In genomic region chr4:48212165-48212564, GRCh38 we compare ENCODE assay signal across 1 cellular context.
A peak's percentile ranks its signal among the peaks of the same experiment; 100 is the strongest.
TF ChIP-seq lines count a peak whose summit lies in the region.

No MANE protein-coding gene starts in this region.

TF ChIP-seq in GM12878, 131 proteins besides CTCF, POLR2A, EP300 and RAD21 (continued from another document and continues in another):
- TF ChIP-seq EGR1 (IDR thresholded peaks at IDR 0.05; ENCODE audit: borderline replicate concordance in 1 of 2, low read depth in 2 of 2, low read length in 2 of 2) (peak in 1 of 2 experiments; percentile 28; a peak in 1 of 3 replicates), SUPT20H (IDR thresholded peaks at IDR 0.05; ENCODE audit: borderline replicate concordance, control insufficient read depth, low read depth, low read length) (no peak), E2F8 (IDR thresholded peaks at IDR 0.05; ENCODE audit: low read depth, partially characterized antibody) (no peak), PBX3 (IDR thresholded peaks at IDR 0.05; ENCODE audit: insufficient replicate concordance, low read depth, low read length) (no peak), SPI1 (IDR thresholded peaks at IDR 0.05; ENCODE audit: borderline replicate concordance, insufficient read depth, low read depth, low read length) (peak; percentile 84), ATF2 (IDR thresholded peaks at IDR 0.05; ENCODE audit: low read length) (peak; percentile 38), CBFB (IDR thresholded peaks at IDR 0.05; ENCODE audit: low read depth) (peak; percentile 74), DPF2 (IDR thresholded peaks at IDR 0.05) (peak; percentile 71), PRDM15 (CRISPR knock-in tag; IDR thresholded peaks at IDR 0.05) (no peak), BHLHE40 (IDR thresholded peaks at IDR 0.05; ENCODE audit: borderline replicate concordance in 1 of 2, low read depth in 2 of 2, low read length in 1 of 2) (peak in 1 of 2 experiments; percentile 23; a peak in 1 of 4 replicates), MEF2B (IDR thresholded peaks at IDR 0.05; ENCODE audit: partially characterized antibody, poor library complexity, severe bottlenecking) (peak; percentile 31), IKZF2 (IDR thresholded peaks at IDR 0.05) (peak in 1 of 2 experiments; percentile 73; a peak in 2 of 4 replicates), CHD2 (IDR thresholded peaks at IDR 0.05; ENCODE audit: borderline replicate concordance, low read depth, low read length) (peak; percentile 37; the same call in 1 of the 2 replicates), ZNF384 (IDR thresholded peaks at IDR 0.05; ENCODE audit: borderline replicate concordance, low read depth, low read length) (0 out of 2 replicates have a peak, but pooled peaks have one; percentile 43), ATF7 (IDR thresholded peaks at IDR 0.05; ENCODE audit: low read depth) (peak; percentile 53; the same call in 1 of the 2 replicates), BCLAF1 (IDR thresholded peaks at IDR 0.05) (no peak), MYB (IDR thresholded peaks at IDR 0.05; ENCODE audit: borderline replicate concordance, low read depth, low read length) (peak; percentile 47; the same call in 1 of the 2 replicates), SMAD1 (IDR thresholded peaks at IDR 0.05; ENCODE audit: low read depth, partially characterized antibody) (peak; percentile 24), RCOR1 (conservative IDR thresholded peaks at IDR 0.05; ENCODE audit: low read depth, low read length) (0 out of 2 replicates have a peak, but pooled peaks have one; percentile 54), MYC (IDR thresholded peaks at IDR 0.05; ENCODE audit: insufficient read depth, insufficient read length, insufficient replicate concordance, low read length, severe bottlenecking) (no peak), PAX5 (IDR thresholded peaks at IDR 0.05; ENCODE audit: borderline replicate concordance, low read depth, low read length) (peak; percentile 65; the same call in 1 of the 2 replicates), ZNF207 (IDR thresholded peaks at IDR 0.05; ENCODE audit: borderline replicate concordance) (no peak), ZZZ3 (IDR thresholded peaks at IDR 0.05; ENCODE audit: control insufficient read depth, insufficient read length, low read depth) (no peak), ESRRA (IDR thresholded peaks at IDR 0.05; ENCODE audit: low read length) (no peak), IRF4 (IDR thresholded peaks at IDR 0.05; ENCODE audit: low read depth, low read length) (peak; percentile 73; the same call in 1 of the 2 replicates), NFXL1 (IDR thresholded peaks at IDR 0.05; ENCODE audit: borderline replicate concordance) (no peak), NFIC (IDR thresholded peaks at IDR 0.05; ENCODE audit: low read depth, low read length) (peak; percentile 73), TAF1 (IDR thresholded peaks at IDR 0.05; ENCODE audit: borderline replicate concordance, low read depth, low read length) (peak; percentile 48; the same call in 1 of the 2 replicates), YY1 (IDR thresholded peaks at IDR 0.05; ENCODE audit: low read depth, low read length) (peak; percentile 47; the same call in 1 of the 2 replicates), RUNX3 (IDR thresholded peaks at IDR 0.05; ENCODE audit: low read length) (peak; percentile 98), SRF (IDR thresholded peaks at IDR 0.05; ENCODE audit: low read depth in 2 of 2, low read length in 2 of 2) (peak in 1 of 2 experiments; percentile 91; a peak in 3 of 4 replicates), RELB (IDR thresholded peaks at IDR 0.05; ENCODE audit: low read depth) (peak; percentile 85), SP1 (IDR thresholded peaks at IDR 0.05; ENCODE audit: low read depth, low read length) (peak; percentile 51), IRF3 (IDR thresholded peaks at IDR 0.05) (no peak), ZNF592 (IDR thresholded peaks at IDR 0.05) (no peak)
